ENCODE assay signal across 1 cellular context in genomic region chr11:64007629-64008282, GRCh38.
A peak's percentile ranks its signal among the peaks of the same experiment; 100 is the strongest.
TF ChIP-seq lines count a peak whose summit lies in the region.

No MANE protein-coding gene starts in this region.

TF ChIP-seq in K562, 482 proteins besides CTCF, POLR2A, EP300 and RAD21 (continued from another document and continues in another):
- TF ChIP-seq DPF2 (IDR thresholded peaks at IDR 0.05): peak; percentile 87
- no peak for TF ChIP-seq SUPT5H (IDR thresholded peaks at IDR 0.05)
- peak; percentile 25 for TF ChIP-seq PRDM10 (IDR thresholded peaks at IDR 0.05; ENCODE audit: partially characterized antibody)
- TF ChIP-seq PTBP1 (IDR thresholded peaks at IDR 0.05; ENCODE audit: low read depth, low read length): 0 out of 2 replicates have a peak, but pooled peaks have one; percentile 19
- 0 out of 2 replicates have a peak, but pooled peaks have one; percentile 69 for TF ChIP-seq STAT6 (CRISPR knock-in tag; IDR thresholded peaks at IDR 0.05)
- TF ChIP-seq ZNF263 (CRISPR knock-in tag; IDR thresholded peaks at IDR 0.05; ENCODE audit: borderline replicate concordance): peak; percentile 31; the same call in 1 of the 2 replicates
- TF ChIP-seq SRSF7 (optimal IDR thresholded peaks at IDR 0.05; ENCODE audit: low read depth, low read length): no peak
- peak; percentile 54; the same call in 1 of the 2 replicates for TF ChIP-seq ZKSCAN1 (IDR thresholded peaks at IDR 0.05; ENCODE audit: low read depth, low read length)
- TF ChIP-seq NR2F6 (CRISPR knock-in tag; IDR thresholded peaks at IDR 0.05): 0 out of 2 replicates have a peak, but pooled peaks have one; percentile 7
- no peak; the same call in 1 of the 2 replicates for TF ChIP-seq GABPB1 (CRISPR knock-in tag; IDR thresholded peaks at IDR 0.05)
- peak; percentile 73 for TF ChIP-seq DACH1 (IDR thresholded peaks at IDR 0.05; ENCODE audit: partially characterized antibody)
- no peak for TF ChIP-seq TFE3 (CRISPR knock-in tag; IDR thresholded peaks at IDR 0.05)
- peak; percentile 58; the same call in 1 of the 2 replicates for TF ChIP-seq ZNF24 (IDR thresholded peaks at IDR 0.05)
- peak in 1 of 2 experiments; percentile 71; a peak in 1 of 4 replicates for TF ChIP-seq BCLAF1 (IDR thresholded peaks at IDR 0.05; ENCODE audit: borderline replicate concordance in 1 of 2, control insufficient read depth in 1 of 2, low read depth in 2 of 2, low read length in 1 of 2)
- no peak for TF ChIP-seq ILK (tag; IDR thresholded peaks at IDR 0.05; ENCODE audit: borderline replicate concordance, low read depth)
- no peak for TF ChIP-seq ZNF431 (CRISPR knock-in tag; IDR thresholded peaks at IDR 0.05)
- TF ChIP-seq CTBP1 (IDR thresholded peaks at IDR 0.05; ENCODE audit: borderline replicate concordance): peak; percentile 96
- TF ChIP-seq ATF4 (CRISPR knock-in tag; IDR thresholded peaks at IDR 0.05): no peak
- peak; percentile 49 for TF ChIP-seq RBM22 (IDR thresholded peaks at IDR 0.05; ENCODE audit: low read depth, low read length, poor library complexity, severe bottlenecking)
- peak in 1 of 3 experiments; percentile 34 for TF ChIP-seq YY1 (IDR thresholded peaks at IDR 0.05; ENCODE audit: borderline replicate concordance in 1 of 3, control insufficient read depth in 1 of 3, extremely low read depth in 1 of 3, insufficient read depth in 3 of 3, insufficient read length in 1 of 3, insufficient replicate concordance in 2 of 3, low read depth in 1 of 3, low read length in 2 of 3)
- TF ChIP-seq SAFB (IDR thresholded peaks at IDR 0.05; ENCODE audit: borderline replicate concordance, low read depth, low read length): peak; percentile 68; the same call in 1 of the 2 replicates
- TF ChIP-seq ZNF436 (CRISPR knock-in tag; IDR thresholded peaks at IDR 0.05): no peak
- peak; percentile 77 for TF ChIP-seq PHB2 (IDR thresholded peaks at IDR 0.05; ENCODE audit: low read depth)
- TF ChIP-seq MAX (CRISPR knock-in tag; IDR thresholded peaks at IDR 0.05): peak; percentile 64
- peak; percentile 80; the same call in 1 of the 2 replicates for TF ChIP-seq CC2D1A (IDR thresholded peaks at IDR 0.05)
- no peak for TF ChIP-seq ZNF79 (CRISPR knock-in tag; IDR thresholded peaks at IDR 0.05; ENCODE audit: low read depth)
- TF ChIP-seq CCAR2 (IDR thresholded peaks at IDR 0.05; ENCODE audit: low read depth, low read length): no peak
- TF ChIP-seq TSC22D4 (tag; IDR thresholded peaks at IDR 0.05): no peak
- peak; percentile 83 for TF ChIP-seq CREM (IDR thresholded peaks at IDR 0.05; ENCODE audit: low read depth)
- TF ChIP-seq DMBX1 (CRISPR knock-in tag; IDR thresholded peaks at IDR 0.05; ENCODE audit: borderline replicate concordance): peak; percentile 85
- no peak for TF ChIP-seq MAFF (IDR thresholded peaks at IDR 0.05; ENCODE audit: low read length)
- TF ChIP-seq HMG20B (CRISPR knock-in tag; IDR thresholded peaks at IDR 0.05): no peak
- peak; percentile 94 for TF ChIP-seq NCOR1 (IDR thresholded peaks at IDR 0.05)
- TF ChIP-seq THRB (CRISPR knock-in tag; conservative IDR thresholded peaks at IDR 0.05): 0 out of 2 replicates have a peak, but pooled peaks have one; percentile 40
- TF ChIP-seq BRF2 (IDR thresholded peaks at IDR 0.05; ENCODE audit: borderline replicate concordance, insufficient read depth, insufficient read length): no peak
- TF ChIP-seq CREB1 (IDR thresholded peaks at IDR 0.05): peak; percentile 74
- peak; percentile 63; the same call in 1 of the 2 replicates for TF ChIP-seq CREB1 (CRISPR knock-in tag; IDR thresholded peaks at IDR 0.05)
- peak; percentile 86 for TF ChIP-seq NBN (IDR thresholded peaks at IDR 0.05; ENCODE audit: low read depth)
- no peak for TF ChIP-seq MBD1 (CRISPR knock-in tag; IDR thresholded peaks at IDR 0.05)
- no peak for TF ChIP-seq MLX (CRISPR knock-in tag; conservative IDR thresholded peaks at IDR 0.05)
- peak; percentile 89; the same call in 1 of the 2 replicates for TF ChIP-seq ESRRA (IDR thresholded peaks at IDR 0.05; ENCODE audit: borderline replicate concordance, low read depth)
- peak; percentile 90 for TF ChIP-seq TARDBP (IDR thresholded peaks at IDR 0.05)
- TF ChIP-seq ZNF696 (CRISPR knock-in tag; conservative IDR thresholded peaks at IDR 0.05): no peak
- TF ChIP-seq KLF1 (tag; IDR thresholded peaks at IDR 0.05): no peak
- peak; percentile 100 for TF ChIP-seq ZBTB9 (CRISPR knock-in tag; IDR thresholded peaks at IDR 0.05)
- TF ChIP-seq ZNF668 (CRISPR knock-in tag; IDR thresholded peaks at IDR 0.05): no peak
